Comparison of ENCODE assay signal across 22 cellular contexts in the genomic region with DNA sequence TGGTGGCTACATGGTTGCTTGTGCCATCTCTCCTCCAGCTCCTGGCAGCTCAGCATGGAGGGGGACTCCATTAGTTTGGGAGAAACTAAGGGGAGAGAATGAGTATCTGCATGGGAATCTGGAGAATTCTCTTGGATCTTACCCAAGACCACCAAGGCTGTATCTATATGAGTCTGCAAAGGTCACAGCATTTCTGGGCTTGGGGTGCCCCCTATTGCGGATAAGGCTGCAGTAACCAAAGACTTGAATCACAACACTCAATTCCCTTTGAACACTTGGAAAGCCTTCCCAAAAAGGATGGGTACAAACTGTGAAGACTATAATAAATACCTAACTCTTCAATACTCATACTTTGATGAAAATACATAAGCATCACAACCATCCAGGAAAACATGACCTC.
"Had no signal": no experiment of that assay in that cellular context is flagged by ENCODE, and none has a peak within 500 bp of the region (broad histone marks: within the 10 kb centered on the region; RNA-seq: fewer than 3 reads in every experiment).

No MANE protein-coding gene starts in this region.

- H3K4me2 ChIP-seq: hepatocyte had no signal

- H3K4me3 Mint-ChIP-seq: activated naive CD4-positive, alpha-beta T cell treated with anti-CD3 and anti-CD28 coated beads for 36 hours; activated T-cell treated with anti-CD3 and anti-CD28 coated beads, Interleukin-2, amount 50 U/mL, for 4 hours; dendritic cell treated with granulocyte-macrophage colony-stimulating factor and Interleukin-4, amounts not matched to agents 40 ng/mL and 50 ng/mL, for 4 days; memory B cell; nephron; type B pancreatic cell had no signal

- H3K4me3 ChIP-seq: esophagus muscularis mucosa, hepatocyte, pancreas, psoas muscle, right atrium auricular region, thoracic aorta, vagina had no signal

- H3K9me3 ChIP-seq: esophagus muscularis mucosa, pancreas, psoas muscle, thoracic aorta, vagina had no signal

- ATAC-seq: activated T-cell treated with anti-CD3 and anti-CD28 coated beads, Interleukin-2, amount 50 U/mL, for 4 hours; pancreas; psoas muscle had no signal

- H3K36me3 ChIP-seq: esophagus muscularis mucosa, pancreas, right atrium auricular region, thoracic aorta, vagina had no signal

- H3K4me1 ChIP-seq: esophagus muscularis mucosa, pancreas, psoas muscle, right atrium auricular region, vagina had no signal

- FAIRE-seq: frontal cortex, pancreas, TTC549 had no signal

- H3K79me2 ChIP-seq: hepatocyte had no signal

- DNase-seq: activated CD8-positive, alpha-beta memory T cell treated with anti-CD3 and anti-CD28 coated beads, Interleukin-2, amount 50 U/mL, for 4 hours; activated effector memory CD4-positive, alpha-beta T cell treated with Interleukin-2 at 50 U/mL for 16 hours; activated naive CD4-positive, alpha-beta T cell treated with anti-CD3 and anti-CD28 coated beads for 36 hours; activated T-cell treated with anti-CD3 and anti-CD28 coated beads, Interleukin-2, amount 50 U/mL, for 4 hours; amygdala; effector CD8-positive, alpha-beta T cell; glutamatergic neuron; pancreas; psoas muscle; stimulated activated CD4-positive, alpha-beta T cell treated with anti-CD3 and anti-CD28 coated beads, Interleukin-4, amount 100 ng/mL, for 24 hours; stimulated activated naive CD4-positive, alpha-beta T cell treated with Interleukin-2 at 50 U/mL for 16 hours had no signal

- H2AFZ ChIP-seq: hepatocyte had no signal

- H3K36me3 Mint-ChIP-seq: memory B cell, type B pancreatic cell had no signal

- H3K27me3 Mint-ChIP-seq: dendritic cell treated with granulocyte-macrophage colony-stimulating factor and Interleukin-4, amounts not matched to agents 40 ng/mL and 50 ng/mL, for 4 days; type B pancreatic cell had no signal

- H3K4me1 Mint-ChIP-seq: memory B cell, nephron had no signal

- H3K27ac Mint-ChIP-seq: activated naive CD4-positive, alpha-beta T cell treated with anti-CD3 and anti-CD28 coated beads for 36 hours; dendritic cell treated with granulocyte-macrophage colony-stimulating factor and Interleukin-4, amounts not matched to agents 40 ng/mL and 50 ng/mL, for 4 days; memory B cell; nephron; type B pancreatic cell had no signal

- H3K27ac ChIP-seq: esophagus muscularis mucosa, hepatocyte, pancreas, psoas muscle, right atrium auricular region, thoracic aorta, vagina had no signal

- H3K27me3 ChIP-seq: esophagus muscularis mucosa, hepatocyte, pancreas, right atrium auricular region, vagina had no signal
